In the genomic region with DNA sequence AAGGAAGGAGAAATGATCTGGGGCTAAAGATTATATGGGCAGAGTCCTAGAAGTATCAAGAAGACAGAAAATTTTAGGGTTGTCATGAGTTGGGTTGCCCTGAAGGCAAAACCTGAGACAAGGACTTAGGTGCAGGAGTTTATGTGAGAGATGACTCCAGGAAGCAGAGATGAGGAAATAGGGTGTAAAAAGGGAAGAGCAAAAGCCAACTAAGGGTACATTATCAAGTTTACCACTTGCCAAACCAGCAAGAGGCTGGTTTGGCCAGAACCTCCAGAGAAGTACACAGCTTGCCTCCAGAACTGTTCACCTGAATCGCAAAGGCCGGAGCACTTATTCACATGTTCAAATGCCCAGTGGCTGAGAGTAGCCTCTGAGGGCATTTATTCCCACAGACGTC, we compare ENCODE assay signal across 18 cellular contexts.
"Had no signal": no experiment of that assay in that cellular context is flagged by ENCODE, and none has a peak within 500 bp of the region (broad histone marks: within the 10 kb centered on the region; RNA-seq: fewer than 3 reads in every experiment).

No MANE protein-coding gene starts in this region.

- H3K27ac ChIP-seq: foreskin keratinocyte, left ventricle myocardium inferior, lower lobe of right lung, ovary, right atrium auricular region, sigmoid colon, skin epidermis, thoracic aorta, transverse colon had no signal

- DNase-seq: effector memory CD8-positive, alpha-beta T cell; foreskin keratinocyte; immature natural killer cell; kidney; left cardiac atrium; left ventricle myocardium inferior; lower lobe of right lung; natural killer cell; ovary; sigmoid colon; stimulated activated CD4-positive, alpha-beta T cell treated with anti-CD3 and anti-CD28 coated beads, Interleukin-2, amount 100 ng/mL, for 24 hours; stimulated activated CD4-positive, alpha-beta T cell treated with anti-CD3 and anti-CD28 coated beads, Interleukin-4, amount 100 ng/mL, for 4 hours; stimulated activated naive B cell treated with anti-CD40 and anti-IgM and Interleukin-4, amounts not matched to agents 10 μg/mL and 1 μg/mL and 100 μg/mL, for 72 hours; stimulated activated naive CD8-positive, alpha-beta T cell treated with anti-CD3 and anti-CD28 coated beads, Interleukin-15, amount 100 ng/mL, for 72 hours; transverse colon had no signal

- H3K4me3 ChIP-seq: left ventricle myocardium inferior, lower lobe of right lung, ovary, right atrium auricular region, sigmoid colon, skin epidermis, thoracic aorta, transverse colon had no signal

- H3K27me3 ChIP-seq: ovary, right atrium auricular region, sigmoid colon, transverse colon had no signal
